1 cellular context compared by ENCODE assay signal in genomic region chr6:127051571-127052260, GRCh38.
TF ChIP-seq lines count a peak whose summit lies in the region.

No MANE protein-coding gene starts in this region.

TF ChIP-seq in SK-N-SH, 30 proteins besides CTCF, POLR2A, EP300 and RAD21 (continued from another document):
- peak; percentile 67 for TF ChIP-seq PBX3 (IDR thresholded peaks at IDR 0.05)
- TF ChIP-seq TAF1 (IDR thresholded peaks at IDR 0.05; ENCODE audit: borderline replicate concordance, low read depth, low read length), result no peak
- TF ChIP-seq JUND (IDR thresholded peaks at IDR 0.05), result peak; percentile 31; the same call in 1 of the 2 replicates
- no peak for TF ChIP-seq EZH2phosphoT487 (IDR thresholded peaks at IDR 0.05; ENCODE audit: borderline replicate concordance, low read depth)
- no peak for TF ChIP-seq POLR2AphosphoS5 (IDR thresholded peaks at IDR 0.05; ENCODE audit: low read depth, low read length)
- TF ChIP-seq GATA2 (CRISPR knock-in tag; IDR thresholded peaks at IDR 0.05), result no peak
- no peak for TF ChIP-seq MEF2A (IDR thresholded peaks at IDR 0.05; ENCODE audit: borderline replicate concordance, low read depth)
- no peak for TF ChIP-seq NRF1 (IDR thresholded peaks at IDR 0.05; ENCODE audit: low read depth, low read length)
- TF ChIP-seq RCOR1 (IDR thresholded peaks at IDR 0.05; ENCODE audit: low read length), result no peak
- TF ChIP-seq MXI1 (IDR thresholded peaks at IDR 0.05; ENCODE audit: low read depth, low read length), result no peak
- no peak for TF ChIP-seq TEAD4 (IDR thresholded peaks at IDR 0.05; ENCODE audit: borderline replicate concordance, insufficient read depth)
- TF ChIP-seq SMC3 (IDR thresholded peaks at IDR 0.05; ENCODE audit: low read depth, low read length), result no peak
- TF ChIP-seq TCF12 (IDR thresholded peaks at IDR 0.05), result peak; percentile 60
- TF ChIP-seq FOXM1 (IDR thresholded peaks at IDR 0.05; ENCODE audit: low read depth), result no peak
- TF ChIP-seq MAX (IDR thresholded peaks at IDR 0.05; ENCODE audit: low read depth), result no peak
- TF ChIP-seq USF1 (IDR thresholded peaks at IDR 0.05; ENCODE audit: borderline replicate concordance, low read depth), result no peak
- TF ChIP-seq NFIC (IDR thresholded peaks at IDR 0.05; ENCODE audit: borderline replicate concordance), result no peak; the same call in 1 of the 2 replicates
- no peak for TF ChIP-seq REST (IDR thresholded peaks at IDR 0.05; ENCODE audit: low read depth, low read length)
TF ChIP-seq in SK-N-SH: peak in this region for 3.
